8 cellular contexts compared by ENCODE assay signal in the genomic region with DNA sequence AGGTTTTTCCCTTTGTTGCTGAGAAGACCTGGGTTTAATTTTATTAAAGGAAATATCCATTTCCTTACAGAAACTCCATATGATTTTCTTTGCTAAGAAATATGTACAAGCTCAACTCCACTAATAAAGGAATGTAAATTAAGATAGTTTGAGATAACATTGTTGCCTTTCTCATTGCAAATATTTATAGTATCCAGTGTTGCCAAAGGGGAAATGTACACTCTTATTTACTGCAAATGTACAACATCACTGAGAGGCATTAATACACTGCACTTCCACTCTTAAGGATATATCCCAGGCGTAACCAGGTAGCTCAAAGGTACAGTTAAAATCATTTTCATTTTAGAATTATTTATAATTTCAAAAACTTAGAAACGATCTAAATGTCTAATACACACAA.
"Had no signal": no experiment of that assay in that cellular context is flagged by ENCODE, and none has a peak within 500 bp of the region (broad histone marks: within the 10 kb centered on the region; RNA-seq: fewer than 3 reads in every experiment).

No MANE protein-coding gene starts in this region.

- H3K9me3 ChIP-seq: HAP-1 had no signal

- H3K36me3 ChIP-seq: HAP-1 had no signal

- H3K4me1 ChIP-seq: HAP-1 had no signal

- DNase-seq: GM23248, GOT3, H7, HFFc6, KBM-7 had no signal

- H3K4me3 ChIP-seq: GM23248, HAP-1 had no signal

- H3K27ac ChIP-seq: GM23248, HL-60, KMS-11 had no signal
